In the genomic region with DNA sequence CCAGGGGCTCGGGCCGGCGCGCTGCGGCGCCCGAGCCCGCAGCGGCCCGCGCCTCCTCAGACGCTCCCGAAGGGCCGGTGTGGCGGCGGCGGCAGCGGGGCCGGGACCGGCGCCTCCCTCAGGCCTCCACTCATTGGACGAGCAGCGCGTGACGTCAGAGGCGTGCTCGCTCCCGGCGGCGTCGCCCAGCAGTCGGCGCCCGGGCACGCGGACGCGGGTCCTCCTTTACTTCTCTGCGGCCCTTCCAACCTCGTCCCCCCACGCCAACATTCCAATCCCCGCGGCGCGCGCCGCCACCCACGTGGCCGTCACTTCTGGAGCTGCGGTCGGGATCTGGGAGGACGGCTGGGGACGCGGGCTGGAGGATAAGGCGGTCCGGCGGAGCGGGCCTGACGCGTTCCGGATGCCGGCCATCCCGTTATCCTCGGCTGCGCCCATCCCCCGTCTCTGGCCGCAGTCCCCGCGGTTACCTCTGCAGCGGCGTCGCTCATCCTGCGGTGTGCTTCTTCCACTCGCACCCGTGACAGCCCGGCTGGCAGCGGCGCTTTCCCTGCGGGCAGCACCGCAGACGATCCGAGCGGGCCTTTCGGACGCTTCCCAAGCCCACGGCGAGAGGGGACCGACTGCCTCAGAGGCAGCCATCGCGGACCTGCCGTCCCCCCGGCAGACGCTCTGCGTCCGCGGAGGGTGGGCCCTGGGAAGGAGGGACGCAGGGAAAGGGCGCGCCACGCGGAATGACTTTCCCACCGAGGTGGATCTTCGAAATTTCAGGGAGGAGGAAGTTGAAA, we compare ENCODE assay signal across 8 cellular contexts. TPM values are rescaled to one million over a fixed set of nuclear protein-coding genes. Genes with fewer than 3 reads are reported as not detected.
DNase-seq lines count a peak whose midpoint lies in the region; ATAC-seq and TF ChIP-seq lines count a peak whose summit lies in the region.

A gene with protein sequence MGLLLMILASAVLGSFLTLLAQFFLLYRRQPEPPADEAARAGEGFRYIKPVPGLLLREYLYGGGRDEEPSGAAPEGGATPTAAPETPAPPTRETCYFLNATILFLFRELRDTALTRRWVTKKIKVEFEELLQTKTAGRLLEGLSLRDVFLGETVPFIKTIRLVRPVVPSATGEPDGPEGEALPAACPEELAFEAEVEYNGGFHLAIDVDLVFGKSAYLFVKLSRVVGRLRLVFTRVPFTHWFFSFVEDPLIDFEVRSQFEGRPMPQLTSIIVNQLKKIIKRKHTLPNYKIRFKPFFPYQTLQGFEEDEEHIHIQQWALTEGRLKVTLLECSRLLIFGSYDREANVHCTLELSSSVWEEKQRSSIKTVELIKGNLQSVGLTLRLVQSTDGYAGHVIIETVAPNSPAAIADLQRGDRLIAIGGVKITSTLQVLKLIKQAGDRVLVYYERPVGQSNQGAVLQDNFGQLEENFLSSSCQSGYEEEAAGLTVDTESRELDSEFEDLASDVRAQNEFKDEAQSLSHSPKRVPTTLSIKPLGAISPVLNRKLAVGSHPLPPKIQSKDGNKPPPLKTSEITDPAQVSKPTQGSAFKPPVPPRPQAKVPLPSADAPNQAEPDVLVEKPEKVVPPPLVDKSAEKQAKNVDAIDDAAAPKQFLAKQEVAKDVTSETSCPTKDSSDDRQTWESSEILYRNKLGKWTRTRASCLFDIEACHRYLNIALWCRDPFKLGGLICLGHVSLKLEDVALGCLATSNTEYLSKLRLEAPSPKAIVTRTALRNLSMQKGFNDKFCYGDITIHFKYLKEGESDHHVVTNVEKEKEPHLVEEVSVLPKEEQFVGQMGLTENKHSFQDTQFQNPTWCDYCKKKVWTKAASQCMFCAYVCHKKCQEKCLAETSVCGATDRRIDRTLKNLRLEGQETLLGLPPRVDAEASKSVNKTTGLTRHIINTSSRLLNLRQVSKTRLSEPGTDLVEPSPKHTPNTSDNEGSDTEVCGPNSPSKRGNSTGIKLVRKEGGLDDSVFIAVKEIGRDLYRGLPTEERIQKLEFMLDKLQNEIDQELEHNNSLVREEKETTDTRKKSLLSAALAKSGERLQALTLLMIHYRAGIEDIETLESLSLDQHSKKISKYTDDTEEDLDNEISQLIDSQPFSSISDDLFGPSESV (minus strand): TSS at position 81 of the 788 bp plus-strand sequence. CDS start 213 bp downstream, outside the sequence.

- peak within 1 kb of the TSS; percentile 92 for H3K4me3 Mint-ChIP-seq in activated CD4-positive, alpha-beta memory T cell treated with anti-CD3 and anti-CD28 coated beads for 36 hours

- H3K36me3 ChIP-seq in liver (ENCODE audit: control insufficient read depth in 4 of 4, insufficient read depth in 3 of 4, low read depth in 1 of 4, low read length in 3 of 4): no peaks in the 10 kb centered on the region

- H3K36me3 Mint-ChIP-seq in activated CD4-positive, alpha-beta memory T cell treated with anti-CD3 and anti-CD28 coated beads for 36 hours: peaks cover 3% of the 10 kb centered on the region

- peak within 1 kb of the TSS; percentile 94 to 96 for H3K9ac ChIP-seq in liver (ENCODE audit: low read depth in 1 of 2, low read length in 2 of 2)

- no peaks in the 10 kb centered on the region for H3K27me3 ChIP-seq in liver (ENCODE audit: control insufficient read depth in 4 of 4, insufficient read depth in 4 of 4, low read length in 3 of 4)

- CTCF ChIA-PET in activated CD4-positive, alpha-beta memory T cell treated with anti-CD3 and anti-CD28 coated beads for 36 hours (lab: Charles Lee): no interaction called here

- intact Hi-C loops in activated CD4-positive, alpha-beta memory T cell treated with anti-CD3 and anti-CD28 coated beads for 36 hours (cut with micrococcal nuclease): loop anchor here (5.0 to 10.0 kb wide), 4 partner anchors 279 to 1379 kb away; partner anchors contain the start of genes CACUL1, FAM204A and RAB11FIP2

- H3K27me3 Mint-ChIP-seq in activated CD4-positive, alpha-beta memory T cell treated with anti-CD3 and anti-CD28 coated beads for 36 hours: peaks cover 12% of the 10 kb centered on the region

- DNase-seq in NCI-H82 treated with DMSO at 0.1 percent for 48 hours (lab: John Stamatoyannopoulos, UW; ENCODE audit: unreplicated experiment) (peak; percentile 42), dermis microvascular lymphatic vessel endothelial cell (ENCODE audit: low read depth in 2 of 2) (peak; percentile 76 to 96)
- peak; percentile 91 for DNase-seq in activated CD4-positive, alpha-beta memory T cell treated with anti-CD3 and anti-CD28 coated beads for 36 hours
- peak; percentile 90 for DNase-seq in stimulated activated CD4-positive, alpha-beta T cell treated with anti-CD3 and anti-CD28 coated beads, Interleukin-4, amount 100 ng/mL, for 24 hours

- peak in 1 of 2 donors; percentile 19 for TF ChIP-seq RAD21 in liver (IDR thresholded peaks at IDR 0.05)

- under 1% methylated on average over 103 of the region's 103 CpGs for WGBS in liver

- H3K27ac ChIP-seq in C4-2B: peak within 1 kb of the TSS; percentile 86
- peak within 1 kb of the TSS; percentile 97 to 98 for H3K27ac ChIP-seq in liver (ENCODE audit: low read depth in 1 of 2, low read length in 2 of 2)

- peaks cover 21% of the 10 kb centered on the region for H3K4me1 Mint-ChIP-seq in activated CD4-positive, alpha-beta memory T cell treated with anti-CD3 and anti-CD28 coated beads for 36 hours (ENCODE audit: low read depth)

- TF ChIP-seq CTCF in C4-2B (conservative IDR thresholded peaks at IDR 0.05) (no peak), liver (IDR thresholded peaks at IDR 0.05; ENCODE audit: low read depth, low read length, missing input control) (no peak)

- H3K4me3 ChIP-seq in liver (ENCODE audit: low read depth in 1 of 3, low read length in 3 of 3): peak within 1 kb of the TSS; percentile 71 to 98 (median 79)

- H3K9me3 Mint-ChIP-seq in activated CD4-positive, alpha-beta memory T cell treated with anti-CD3 and anti-CD28 coated beads for 36 hours: no peaks in the 10 kb centered on the region

- H3K9me3 ChIP-seq in liver (ENCODE audit: control insufficient read depth in 4 of 4, low read length in 3 of 4): no peaks in the 10 kb centered on the region

- ATAC-seq in GM19372 (IDR thresholded peaks at IDR 0.05; ENCODE audit: low read depth, unreplicated experiment) (peak; percentile 80), HG03521 (IDR thresholded peaks at IDR 0.05; ENCODE audit: unreplicated experiment) (peak; percentile 87)

- H3K4me1 ChIP-seq in liver (ENCODE audit: control insufficient read depth in 4 of 4, insufficient read depth in 4 of 4, low read length in 3 of 4): peaks cover 3 to 20% (median 7%) of the 10 kb centered on the region in 4 donors

- POLR2A ChIA-PET in activated CD4-positive, alpha-beta memory T cell treated with anti-CD3 and anti-CD28 coated beads for 36 hours (lab: Charles Lee): no interaction called here

- peak within 1 kb of the TSS; percentile 69 for H3K27ac Mint-ChIP-seq in activated CD4-positive, alpha-beta memory T cell treated with anti-CD3 and anti-CD28 coated beads for 36 hours

TF ChIP-seq in liver, 16 proteins besides CTCF, POLR2A, EP300 and RAD21:
- TF ChIP-seq NR2F2 (IDR thresholded peaks at IDR 0.05): no peak
- no peak for TF ChIP-seq EGR1 (IDR thresholded peaks at IDR 0.05; ENCODE audit: low read depth in 2 of 2)
- TF ChIP-seq, protein P1, sequence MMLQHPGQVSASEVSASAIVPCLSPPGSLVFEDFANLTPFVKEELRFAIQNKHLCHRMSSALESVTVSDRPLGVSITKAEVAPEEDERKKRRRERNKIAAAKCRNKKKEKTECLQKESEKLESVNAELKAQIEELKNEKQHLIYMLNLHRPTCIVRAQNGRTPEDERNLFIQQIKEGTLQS (IDR thresholded peaks at IDR 0.05): no peak
- TF ChIP-seq RXRA (IDR thresholded peaks at IDR 0.05): no peak
- TF ChIP-seq FOXA1 (IDR thresholded peaks at IDR 0.05): no peak
- no peak for TF ChIP-seq FOXA2 (IDR thresholded peaks at IDR 0.05)
- TF ChIP-seq HNF4G (IDR thresholded peaks at IDR 0.05): no peak
- TF ChIP-seq, protein P2, sequence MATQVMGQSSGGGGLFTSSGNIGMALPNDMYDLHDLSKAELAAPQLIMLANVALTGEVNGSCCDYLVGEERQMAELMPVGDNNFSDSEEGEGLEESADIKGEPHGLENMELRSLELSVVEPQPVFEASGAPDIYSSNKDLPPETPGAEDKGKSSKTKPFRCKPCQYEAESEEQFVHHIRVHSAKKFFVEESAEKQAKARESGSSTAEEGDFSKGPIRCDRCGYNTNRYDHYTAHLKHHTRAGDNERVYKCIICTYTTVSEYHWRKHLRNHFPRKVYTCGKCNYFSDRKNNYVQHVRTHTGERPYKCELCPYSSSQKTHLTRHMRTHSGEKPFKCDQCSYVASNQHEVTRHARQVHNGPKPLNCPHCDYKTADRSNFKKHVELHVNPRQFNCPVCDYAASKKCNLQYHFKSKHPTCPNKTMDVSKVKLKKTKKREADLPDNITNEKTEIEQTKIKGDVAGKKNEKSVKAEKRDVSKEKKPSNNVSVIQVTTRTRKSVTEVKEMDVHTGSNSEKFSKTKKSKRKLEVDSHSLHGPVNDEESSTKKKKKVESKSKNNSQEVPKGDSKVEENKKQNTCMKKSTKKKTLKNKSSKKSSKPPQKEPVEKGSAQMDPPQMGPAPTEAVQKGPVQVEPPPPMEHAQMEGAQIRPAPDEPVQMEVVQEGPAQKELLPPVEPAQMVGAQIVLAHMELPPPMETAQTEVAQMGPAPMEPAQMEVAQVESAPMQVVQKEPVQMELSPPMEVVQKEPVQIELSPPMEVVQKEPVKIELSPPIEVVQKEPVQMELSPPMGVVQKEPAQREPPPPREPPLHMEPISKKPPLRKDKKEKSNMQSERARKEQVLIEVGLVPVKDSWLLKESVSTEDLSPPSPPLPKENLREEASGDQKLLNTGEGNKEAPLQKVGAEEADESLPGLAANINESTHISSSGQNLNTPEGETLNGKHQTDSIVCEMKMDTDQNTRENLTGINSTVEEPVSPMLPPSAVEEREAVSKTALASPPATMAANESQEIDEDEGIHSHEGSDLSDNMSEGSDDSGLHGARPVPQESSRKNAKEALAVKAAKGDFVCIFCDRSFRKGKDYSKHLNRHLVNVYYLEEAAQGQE (IDR thresholded peaks at IDR 0.05): peak; percentile 7
- TF ChIP-seq MAX (IDR thresholded peaks at IDR 0.05): peak; percentile 27
- peak; percentile 81 for TF ChIP-seq YY1 (IDR thresholded peaks at IDR 0.05)

RNA-seq across cellular contexts. Expression of the gene that starts here (rescaled TPM):
- total RNA-seq in activated CD4-positive, alpha-beta memory T cell treated with anti-CD3 and anti-CD28 coated beads for 36 hours: 10 to 100 TPM; 14.3 to 16.2 TPM
- 12.3 and 13.1 TPM in 2 replicates for total RNA-seq in dermis microvascular lymphatic vessel endothelial cell
- 10 to 100 TPM; 18.2 to 38.9 TPM for total RNA-seq in liver
- 10 to 100 TPM in 1 of 2 donors, 1 to 10 TPM in 1; 9.3 to 12.0 TPM for polyA plus RNA-seq in liver

Comparison
In these comparisons a context has a peak if more than half of its experiments do, and no peak if none do; other contexts are left out.
1. Peak in every context shown above with its lines: DNase-seq, ATAC-seq, H3K4me3 ChIP-seq and H3K27ac ChIP-seq.